8 cellular contexts compared by ENCODE assay signal in the genomic region with DNA sequence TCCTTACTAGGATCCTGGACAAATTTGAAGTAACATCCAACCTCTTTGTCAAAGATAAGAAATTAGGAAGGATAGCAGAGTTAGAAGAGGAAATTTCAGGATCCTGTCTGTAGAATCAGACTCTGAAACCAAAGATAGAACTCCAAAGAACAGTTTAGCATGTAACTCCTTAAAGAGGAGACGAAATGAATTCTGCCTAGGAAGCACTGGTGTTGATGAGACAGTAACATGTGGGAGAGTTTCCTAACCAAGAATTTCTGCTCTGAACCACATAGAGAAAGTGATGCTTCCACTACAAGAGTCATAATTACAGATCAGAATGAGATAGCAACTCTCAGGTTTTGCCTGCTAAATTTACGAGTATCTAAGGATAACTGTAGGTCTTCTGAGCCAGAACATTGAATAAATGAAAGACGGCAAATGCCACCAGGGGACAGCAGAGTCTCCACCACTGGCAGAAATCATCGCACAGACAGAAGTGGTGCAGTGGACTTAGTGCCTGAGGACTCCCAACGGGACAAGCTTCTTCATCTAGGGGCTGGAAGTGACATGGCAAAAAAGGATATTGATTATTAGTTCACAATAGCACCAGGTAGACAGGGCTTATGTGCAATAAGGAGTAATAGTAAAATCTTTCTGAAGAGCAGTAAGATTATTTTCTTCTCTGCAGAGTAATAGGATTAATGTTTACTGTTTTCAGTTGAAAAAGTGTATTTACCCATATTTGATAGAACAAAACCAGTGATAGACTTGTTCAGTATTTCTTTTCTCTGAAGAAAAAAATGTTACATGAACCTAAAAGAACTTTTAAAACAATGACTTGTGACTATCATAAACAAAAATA. TPM values are rescaled to one million over a fixed set of nuclear protein-coding genes. Genes with fewer than 3 reads are reported as not detected.
DNase-seq lines count a peak whose midpoint lies in the region; ATAC-seq and TF ChIP-seq lines count a peak whose summit lies in the region.

No MANE protein-coding gene starts in this region.

- H3K4me3 Mint-ChIP-seq in activated CD4-positive, alpha-beta memory T cell treated with anti-CD3 and anti-CD28 coated beads, Interleukin-2, amount 10 ng/mL, durations not matched to agents 7 days and 5 days, result no peak overlapping the region
- H3K4me3 Mint-ChIP-seq in endothelial cell (ENCODE audit: unreplicated experiment), result no peak overlapping the region

- CTCF ChIA-PET in activated CD4-positive, alpha-beta memory T cell treated with anti-CD3 and anti-CD28 coated beads, Interleukin-2, amount 10 ng/mL, durations not matched to agents 7 days and 5 days (lab: Charles Lee), result interaction anchor here (0.6 to 2.8 kb wide), 4 partner anchors 19 to 124 kb away, joined by 3 to 21 read pairs (median 3); no protein-coding TSS in a partner anchor

- peaks cover 17% of the 10 kb centered on the region for H3K27me3 Mint-ChIP-seq in activated CD4-positive, alpha-beta memory T cell treated with anti-CD3 and anti-CD28 coated beads, Interleukin-2, amount 10 ng/mL, durations not matched to agents 7 days and 5 days
- no peaks in the 10 kb centered on the region for H3K27me3 Mint-ChIP-seq in endothelial cell (ENCODE audit: unreplicated experiment)

- H3K4me3 ChIP-seq in BE2C (ENCODE audit: low read depth, low read length) (no peak overlapping the region), mucosa of descending colon (no peak overlapping the region), thoracic aorta (no peak overlapping the region)

- POLR2A ChIA-PET in activated CD4-positive, alpha-beta memory T cell treated with anti-CD3 and anti-CD28 coated beads, Interleukin-2, amount 10 ng/mL, durations not matched to agents 7 days and 5 days (lab: Charles Lee), result no interaction called here

- H3K9me3 Mint-ChIP-seq in activated CD4-positive, alpha-beta memory T cell treated with anti-CD3 and anti-CD28 coated beads, Interleukin-2, amount 10 ng/mL, durations not matched to agents 7 days and 5 days, result no peaks in the 10 kb centered on the region
- no peaks in the 10 kb centered on the region for H3K9me3 Mint-ChIP-seq in endothelial cell (ENCODE audit: unreplicated experiment)

- no peak overlapping the region for H3K27ac Mint-ChIP-seq in activated CD4-positive, alpha-beta memory T cell treated with anti-CD3 and anti-CD28 coated beads, Interleukin-2, amount 10 ng/mL, durations not matched to agents 7 days and 5 days
- H3K27ac Mint-ChIP-seq in endothelial cell (ENCODE audit: unreplicated experiment), result no peak overlapping the region

- DNase-seq in BE2C (peak; percentile 67), NCI-H460 (ENCODE audit: extremely low read depth, low read depth) (peak; percentile 45), endothelial cell (ENCODE audit: low spot score) (peak; percentile 66), mucosa of descending colon (peak in 2 of 3 donors; percentile 70 to 87), thoracic aorta (ENCODE audit: low spot score) (peak; percentile 12)
- DNase-seq in activated CD4-positive, alpha-beta memory T cell treated with anti-CD3 and anti-CD28 coated beads, Interleukin-2, amount 10 ng/mL, durations not matched to agents 7 days and 5 days, result peak; percentile 63

- peaks cover 14% of the 10 kb centered on the region for H3K27me3 ChIP-seq in BE2C
- no peaks in the 10 kb centered on the region for H3K27me3 ChIP-seq in thoracic aorta (replicated peaks; ENCODE audit: insufficient read depth)

- peaks cover 40% of the 10 kb centered on the region for H3K4me1 Mint-ChIP-seq in activated CD4-positive, alpha-beta memory T cell treated with anti-CD3 and anti-CD28 coated beads, Interleukin-2, amount 10 ng/mL, durations not matched to agents 7 days and 5 days
- peaks cover 14% of the 10 kb centered on the region for H3K4me1 Mint-ChIP-seq in endothelial cell (ENCODE audit: unreplicated experiment)

- H3K36me3 Mint-ChIP-seq in activated CD4-positive, alpha-beta memory T cell treated with anti-CD3 and anti-CD28 coated beads, Interleukin-2, amount 10 ng/mL, durations not matched to agents 7 days and 5 days (ENCODE audit: low read depth), result peaks cover 6% of the 10 kb centered on the region
- H3K36me3 Mint-ChIP-seq in endothelial cell (ENCODE audit: low read depth, unreplicated experiment), result no peaks in the 10 kb centered on the region

- H3K9me3 ChIP-seq in BE2C, result no peaks in the 10 kb centered on the region
- H3K9me3 ChIP-seq in mucosa of descending colon, result no peaks in the 10 kb centered on the region
- no peaks in the 10 kb centered on the region for H3K9me3 ChIP-seq in thoracic aorta

- intact Hi-C loops in mucosa of descending colon (cut with DNase I, micrococcal nuclease), result loop anchor here (2.0 to 10.0 kb wide), 3 partner anchors 115 to 475 kb away; no protein-coding TSS in a partner anchor

- H3K27ac ChIP-seq in thoracic aorta, result no peak overlapping the region

- peak; percentile 93 for TF ChIP-seq CTCF in BE2C (IDR thresholded peaks at IDR 0.05; ENCODE audit: low read depth, low read length)
- peak; percentile 31 for TF ChIP-seq CTCF in endothelial cell (IDR thresholded peaks at IDR 0.05; ENCODE audit: unreplicated experiment)
- peak; percentile 55 for TF ChIP-seq CTCF in mucosa of descending colon (IDR thresholded peaks at IDR 0.05)
- TF ChIP-seq CTCF in thoracic aorta (IDR thresholded peaks at IDR 0.05), result peak; percentile 91

- peak; percentile 84 for ATAC-seq in GM18868 (IDR thresholded peaks at IDR 0.05; ENCODE audit: unreplicated experiment)
- ATAC-seq in HG03108 (IDR thresholded peaks at IDR 0.05; ENCODE audit: unreplicated experiment), result peak; percentile 83
- ATAC-seq in mucosa of descending colon, result peak; percentile 92
- peak; percentile 85 for ATAC-seq in thoracic aorta (ENCODE audit: insufficient number of reproducible peaks, low FRiP score, low read depth)

- H3K4me1 ChIP-seq in BE2C (no peaks in the 10 kb centered on the region), mucosa of descending colon (ENCODE audit: low read depth) (no peaks in the 10 kb centered on the region), thoracic aorta (ENCODE audit: control insufficient read depth in 1 of 2, low read depth in 2 of 2) (peaks cover 0 to 4% of the 10 kb centered on the region in 2 donors)

- no peaks in the 10 kb centered on the region for H3K36me3 ChIP-seq in BE2C
- H3K36me3 ChIP-seq in mucosa of descending colon (ENCODE audit: low read depth), result no peaks in the 10 kb centered on the region
- no peaks in the 10 kb centered on the region for H3K36me3 ChIP-seq in thoracic aorta

RNA-seq across cellular contexts. Expression of a gene that starts 6.7 kb away (rescaled TPM):
- 35.6 TPM for polyA plus RNA-seq in BE2C (2012; ENCODE audit: insufficient read depth, insufficient read length, low read depth)
- 35.2 and 40.8 TPM in 2 replicates for total RNA-seq in NCI-H460 (2014; rRNA removed; shearing (Covaris generic))
- 37.7 and 49.6 TPM in 2 replicates for polyA plus RNA-seq in NCI-H460 (2014; cell fraction: nucleus; rRNA removed)
- total RNA-seq in activated CD4-positive, alpha-beta memory T cell treated with anti-CD3 and anti-CD28 coated beads, Interleukin-2, amount 10 ng/mL, durations not matched to agents 7 days and 5 days, result 10 to 100 TPM; 46.2 to 47.5 TPM
- 14.7 TPM for total RNA-seq in endothelial cell (ENCODE audit: unreplicated experiment)
- 10 to 100 TPM; 19.7 to 23.9 (median 22.2) TPM for total RNA-seq in mucosa of descending colon
- 10 to 100 TPM in 1 of 2 donors, 1 to 10 TPM in 1; 8.3 to 12.8 TPM for total RNA-seq in thoracic aorta

RNA-seq across cellular contexts. Expression of a gene that starts 38.9 kb away (rescaled TPM):
- polyA plus RNA-seq in BE2C (2012; ENCODE audit: insufficient read depth, insufficient read length, low read depth), result 27.3 TPM
- 2.2 and 3.7 TPM in 2 replicates for total RNA-seq in NCI-H460 (2014; rRNA removed; shearing (Covaris generic))
- polyA plus RNA-seq in NCI-H460 (2014; cell fraction: nucleus; rRNA removed), result 1.7 and 3.8 TPM in 2 replicates
- 10 to 100 TPM; 16.9 to 17.3 TPM for total RNA-seq in activated CD4-positive, alpha-beta memory T cell treated with anti-CD3 and anti-CD28 coated beads, Interleukin-2, amount 10 ng/mL, durations not matched to agents 7 days and 5 days
- total RNA-seq in endothelial cell (ENCODE audit: unreplicated experiment) (34.3 TPM), mucosa of descending colon (10 to 100 TPM; 61.8 to 94.1 (median 73.4) TPM), thoracic aorta (100 to 1,000 TPM in 1 of 2 donors, 10 to 100 TPM in 1; 47.9 to 121 TPM)

RNA-seq across cellular contexts. Expression of a gene that starts 57.8 kb away (rescaled TPM):
- 18.4 TPM for polyA plus RNA-seq in BE2C (2012; ENCODE audit: insufficient read depth, insufficient read length, low read depth)
- total RNA-seq in NCI-H460 (2014; rRNA removed; shearing (Covaris generic)), result 35.3 and 38.9 TPM in 2 replicates
- polyA plus RNA-seq in NCI-H460 (2014; cell fraction: nucleus; rRNA removed), result 28.4 and 36.1 TPM in 2 replicates
- total RNA-seq in activated CD4-positive, alpha-beta memory T cell treated with anti-CD3 and anti-CD28 coated beads, Interleukin-2, amount 10 ng/mL, durations not matched to agents 7 days and 5 days, result 10 to 100 TPM; 22.0 to 24.3 TPM
- total RNA-seq in endothelial cell (ENCODE audit: unreplicated experiment) (9.2 TPM), mucosa of descending colon (10 to 100 TPM; 49.2 to 67.1 (median 50.2) TPM), thoracic aorta (10 to 100 TPM; 15.6 to 18.6 TPM)

RNA-seq across cellular contexts. Expression of a gene that starts 58.3 kb away (rescaled TPM):
- 12.3 TPM for polyA plus RNA-seq in BE2C (2012; ENCODE audit: insufficient read depth, insufficient read length, low read depth)
- total RNA-seq in NCI-H460 (2014; rRNA removed; shearing (Covaris generic)), result 18.5 and 22.4 TPM in 2 replicates
- polyA plus RNA-seq in NCI-H460 (2014; cell fraction: nucleus; rRNA removed), result 15.1 and 18.0 TPM in 2 replicates
- total RNA-seq in activated CD4-positive, alpha-beta memory T cell treated with anti-CD3 and anti-CD28 coated beads, Interleukin-2, amount 10 ng/mL, durations not matched to agents 7 days and 5 days, result 10 to 100 TPM; 15.5 to 19.7 TPM
- total RNA-seq in endothelial cell (ENCODE audit: unreplicated experiment) (7.0 TPM), mucosa of descending colon (1 to 10 TPM; 2.4 to 6.3 (median 3.6) TPM), thoracic aorta (1 to 10 TPM; 3.0 to 7.3 TPM)

Comparison
In these comparisons a context has a peak if more than half of its experiments do, and no peak if none do; other contexts are left out.
1. DNase-seq: peak in every context shown above with its lines; median percentile 78 in mucosa of descending colon; 67 in BE2C; 66 in endothelial cell; 63 in activated CD4-positive, alpha-beta memory T cell treated with anti-CD3 and anti-CD28 coated beads, Interleukin-2, amount 10 ng/mL, durations not matched to agents 7 days and 5 days; 45 in NCI-H460; 12 in thoracic aorta.
2. CTCF ChIP-seq: peak in every context shown above with its lines; median percentile 93 in BE2C; 91 in thoracic aorta; 55 in mucosa of descending colon; 31 in endothelial cell.